19 cellular contexts compared by ENCODE assay signal in genomic region chr18:70442933-70443332, GRCh38.
"Had no signal": no experiment of that assay in that cellular context is flagged by ENCODE, and none has a peak within 500 bp of the region (broad histone marks: within the 10 kb centered on the region; RNA-seq: fewer than 3 reads in every experiment).

No MANE protein-coding gene starts in this region.

- H3K27me3 ChIP-seq: gastrocnemius medialis, stomach, testis, upper lobe of right lung had no signal

- H3K4me3 ChIP-seq: gastrocnemius medialis, lower lobe of right lung, psoas muscle, spleen, stomach, testis, upper lobe of right lung had no signal

- DNase-seq: activated CD4-positive, alpha-beta T cell treated with anti-CD3 and anti-CD28 coated beads, Interleukin-2, amount 10 ng/mL, durations not matched to agents 7 days and 5 days; activated CD8-positive, alpha-beta memory T cell treated with anti-CD3 and anti-CD28 coated beads, Interleukin-2, amount 50 U/mL, for 48 hours; activated gamma-delta T cell; activated T-cell treated with anti-CD3 and anti-CD28 coated beads, Interleukin-2, amount 50 U/mL, for 72 hours; amygdala; effector memory CD8-positive, alpha-beta T cell; gastrocnemius medialis; left cardiac atrium; lower lobe of right lung; midbrain; psoas muscle; spleen; stomach; T-helper 2 cell; testis; upper lobe of right lung had no signal

- H3K36me3 ChIP-seq: gastrocnemius medialis, lower lobe of right lung, spleen, stomach, upper lobe of right lung had no signal

- FAIRE-seq: TTC549 had no signal

- H3K9me3 ChIP-seq: gastrocnemius medialis, testis had no signal

- H3K27ac ChIP-seq: epithelial cell of prostate, gastrocnemius medialis, lower lobe of right lung, psoas muscle, spleen, stomach, testis, upper lobe of right lung had no signal

- H3K4me1 ChIP-seq: gastrocnemius medialis, lower lobe of right lung, psoas muscle, spleen, stomach, testis, upper lobe of right lung had no signal

- ATAC-seq: activated T-cell treated with anti-CD3 and anti-CD28 coated beads, Interleukin-2, amount 50 U/mL, for 72 hours; effector memory CD8-positive, alpha-beta T cell; gastrocnemius medialis; left cardiac atrium; lower lobe of right lung; psoas muscle; sciatic nerve; upper lobe of right lung had no signal
